Comparison of ENCODE assay signal across 31 cellular contexts in the genomic region with DNA sequence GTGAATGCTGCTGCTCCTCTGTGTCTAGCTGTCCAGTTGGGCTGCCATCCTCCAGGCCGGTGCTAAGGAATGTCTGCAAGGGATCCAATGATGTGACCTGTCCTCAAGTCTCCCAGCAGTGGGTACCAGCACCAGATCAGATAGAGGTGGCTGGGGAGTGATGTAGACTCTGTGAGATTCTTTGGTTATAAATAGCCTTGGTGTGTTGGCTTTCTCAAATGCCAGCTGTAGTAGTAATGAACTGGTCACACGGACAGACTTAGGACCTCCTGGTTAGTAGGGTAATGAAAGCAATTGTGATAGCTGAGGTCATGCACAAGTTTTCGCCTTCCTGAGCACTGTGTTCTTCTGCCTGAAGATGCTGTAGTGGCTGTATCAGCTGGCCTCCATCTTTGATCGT.
"Had no signal": no experiment of that assay in that cellular context is flagged by ENCODE, and none has a peak within 500 bp of the region (broad histone marks: within the 10 kb centered on the region; RNA-seq: fewer than 3 reads in every experiment).

No MANE protein-coding gene starts in this region.

- H3K27ac Mint-ChIP-seq: activated CD4-positive, alpha-beta T cell treated with anti-CD3 and anti-CD28 coated beads, Interleukin-2, amount 10 ng/mL, durations not matched to agents 24 days and 14 days; activated CD8-positive, alpha-beta T cell treated with anti-CD3 and anti-CD28 coated beads for 36 hours; activated naive CD4-positive, alpha-beta T cell treated with anti-CD3 and anti-CD28 coated beads, Interleukin-2, amount 50 U/mL, for 24 hours; activated naive CD8-positive, alpha-beta T cell treated with anti-CD3 and anti-CD28 coated beads, Interleukin-2, amount 10 ng/mL, durations not matched to agents 7 days and 5 days; activated T-helper 2 cell treated with anti-CD3 and anti-CD28 coated beads, Interferon-gamma antibody, Interleukin-2, Interleukin-4, amounts not matched to agents 10 μg/mL and 5 μg/mL and 100 μg/mL, durations not matched to agents 14 hours and 24 hours and 36 hours had no signal

- H3K9me3 Mint-ChIP-seq: activated CD8-positive, alpha-beta T cell treated with anti-CD3 and anti-CD28 coated beads for 36 hours; activated naive CD4-positive, alpha-beta T cell treated with anti-CD3 and anti-CD28 coated beads, Interleukin-2, amount 50 U/mL, for 24 hours; activated T-helper 2 cell treated with anti-CD3 and anti-CD28 coated beads, Interferon-gamma antibody, Interleukin-2, Interleukin-4, amounts not matched to agents 10 μg/mL and 5 μg/mL and 100 μg/mL, durations not matched to agents 14 hours and 24 hours and 36 hours had no signal

- H3K27me3 ChIP-seq: ascending aorta, MG63, Peyer's patch had no signal

- DNase-seq: activated CD4-positive, alpha-beta T cell treated with anti-CD3 and anti-CD28 coated beads, Interleukin-2, amount 10 ng/mL, durations not matched to agents 24 days and 14 days; activated CD4-positive, alpha-beta T cell treated with anti-CD3 and anti-CD28 coated beads, Interleukin-2, amount 50 U/mL, for 4 hours; activated CD8-positive, alpha-beta T cell treated with anti-CD3 and anti-CD28 coated beads for 36 hours; activated gamma-delta T cell; activated naive CD4-positive, alpha-beta T cell treated with Interleukin-2 at 50 U/mL for 16 hours; activated naive CD8-positive, alpha-beta T cell treated with anti-CD3 and anti-CD28 coated beads, Interleukin-2, amount 10 ng/mL, durations not matched to agents 7 days and 5 days; activated T-cell treated with anti-CD3 and anti-CD28 coated beads, Interleukin-2, amount 50 U/mL, for 1 hour; amygdala; caudate nucleus; Kasumi-1; KG1; MG63; NCI-H1048; NCI-H1105 treated with DMSO at 0.1 percent for 48 hours; NCI-H1436; NCI-H1694; NCI-H1930; NCI-H2081 treated with DMSO at 0.1 percent for 48 hours; NCI-H510A; NCI-H526; NCI-H748 treated with DMSO at 0.1 percent for 48 hours; NK-92 treated with Interleukin-12 subunit alpha and Interleukin-12 subunit beta, amount 100 ng/mL, for 24 hours; PC-3; Peyer's patch; RPMI8226; SW 1271; T-helper 1 cell; T1000 had no signal

- ATAC-seq: activated CD8-positive, alpha-beta T cell treated with anti-CD3 and anti-CD28 coated beads for 36 hours; PC-3 had no signal

- H3K4me3 Mint-ChIP-seq: activated CD4-positive, alpha-beta T cell treated with anti-CD3 and anti-CD28 coated beads, Interleukin-2, amount 10 ng/mL, durations not matched to agents 24 days and 14 days; activated CD8-positive, alpha-beta T cell treated with anti-CD3 and anti-CD28 coated beads for 36 hours; activated naive CD4-positive, alpha-beta T cell treated with anti-CD3 and anti-CD28 coated beads, Interleukin-2, amount 50 U/mL, for 24 hours; activated naive CD8-positive, alpha-beta T cell treated with anti-CD3 and anti-CD28 coated beads, Interleukin-2, amount 10 ng/mL, durations not matched to agents 7 days and 5 days had no signal

- H3K27ac ChIP-seq: ascending aorta, Peyer's patch had no signal

- H3K36me3 ChIP-seq: ascending aorta, MG63, Peyer's patch had no signal

- H3K9me3 ChIP-seq: ascending aorta, MG63, Peyer's patch had no signal

- H3K4me1 ChIP-seq: ascending aorta, Peyer's patch had no signal

- H3K36me3 Mint-ChIP-seq: activated naive CD4-positive, alpha-beta T cell treated with anti-CD3 and anti-CD28 coated beads, Interleukin-2, amount 50 U/mL, for 24 hours had no signal

- H3K4me3 ChIP-seq: ascending aorta, MG63, Peyer's patch had no signal
